In genomic region chr6:16592550-16592892, GRCh38 we compare ENCODE assay signal across 22 cellular contexts.
A peak's percentile ranks its signal among the peaks of the same experiment; 100 is the strongest.
DNase-seq lines count a peak whose midpoint lies in the region; ATAC-seq and TF ChIP-seq lines count a peak whose summit lies in the region.
"Had no signal": no experiment of that assay in that cellular context is flagged by ENCODE, and none has a peak within 500 bp of the region (broad histone marks: within the 10 kb centered on the region; RNA-seq: fewer than 3 reads in every experiment).

No MANE protein-coding gene starts in this region.

- H3K9me3 Mint-ChIP-seq in activated CD4-positive, alpha-beta T cell treated with anti-CD3 and anti-CD28 coated beads for 36 hours (ENCODE audit: low read depth) = peaks cover 3% of the 10 kb centered on the region
- H3K9me3 Mint-ChIP-seq in stimulated activated effector memory CD8-positive, alpha-beta T cell treated with anti-CD3 and anti-CD28 coated beads, Interleukin-12 subunit alpha, Interleukin-12 subunit beta, amount 100 ng/mL, for 72 hours = no peaks in the 10 kb centered on the region
- H3K9me3 Mint-ChIP-seq: activated naive CD4-positive, alpha-beta T cell treated with anti-CD3 and anti-CD28 coated beads for 36 hours; natural killer cell treated with Interleukin-12 subunit alpha and Interleukin-12 subunit beta and Interleukin-15 and Interleukin-18, amount 100 ng/mL, for 72 hours had no signal

- no peaks in the 10 kb centered on the region for H3K79me2 ChIP-seq in KMS-11 (ENCODE audit: insufficient read depth, low read depth)

- no peak for DNase-seq in activated CD4-positive, alpha-beta T cell treated with anti-CD3 and anti-CD28 coated beads for 36 hours
- no peak for DNase-seq in activated CD4-positive, alpha-beta T cell treated with anti-CD3 and anti-CD28 coated beads, Interleukin-2, amount 50 U/mL, for 1 hour
- DNase-seq in stimulated activated effector memory CD8-positive, alpha-beta T cell treated with anti-CD3 and anti-CD28 coated beads, Interleukin-12 subunit alpha, Interleukin-12 subunit beta, amount 100 ng/mL, for 72 hours (ENCODE audit: low spot score in 2 of 2) = no peak
- DNase-seq in superior temporal gyrus (ENCODE audit: extremely low spot score) (no peak), SJCRH30 (no peak)
- DNase-seq: 8988T, aorta, DMS53, GDM1, KBM-7, NCI-H1048, NCI-H2029 treated with DMSO at 0.1 percent for 48 hours, NCI-H226, NCI-H748 treated with DMSO at 0.1 percent for 48 hours, right cardiac atrium had no signal

- no peak overlapping the region for H3K9ac ChIP-seq in KMS-11

- peaks cover 4% of the 10 kb centered on the region for H3K36me3 Mint-ChIP-seq in activated CD4-positive, alpha-beta T cell treated with anti-CD3 and anti-CD28 coated beads for 36 hours (ENCODE audit: low read depth)
- H3K36me3 Mint-ChIP-seq in stimulated activated effector memory CD8-positive, alpha-beta T cell treated with anti-CD3 and anti-CD28 coated beads, Interleukin-12 subunit alpha, Interleukin-12 subunit beta, amount 100 ng/mL, for 72 hours = peaks cover 30% of the 10 kb centered on the region
- H3K36me3 Mint-ChIP-seq: natural killer cell treated with Interleukin-12 subunit alpha and Interleukin-12 subunit beta and Interleukin-15 and Interleukin-18, amount 100 ng/mL, for 72 hours had no signal

- TF ChIP-seq CTCF in KMS-11 (conservative IDR thresholded peaks at IDR 0.05; ENCODE audit: low read depth, low read length) = no peak

- peaks cover 17% of the 10 kb centered on the region for H3K4me1 Mint-ChIP-seq in activated CD4-positive, alpha-beta T cell treated with anti-CD3 and anti-CD28 coated beads for 36 hours
- H3K4me1 Mint-ChIP-seq in stimulated activated effector memory CD8-positive, alpha-beta T cell treated with anti-CD3 and anti-CD28 coated beads, Interleukin-12 subunit alpha, Interleukin-12 subunit beta, amount 100 ng/mL, for 72 hours = peaks cover 50% of the 10 kb centered on the region

- no peak overlapping the region for H3K4me3 ChIP-seq in KMS-11 (IDR thresholded peaks at IDR 0.05; ENCODE audit: insufficient read depth, low read depth, low read length)
- no peak overlapping the region for H3K4me3 ChIP-seq in SJCRH30

- no peak overlapping the region for H2AFZ ChIP-seq in KMS-11 (ENCODE audit: low read depth)

- no peak for ATAC-seq in activated CD4-positive, alpha-beta T cell treated with anti-CD3 and anti-CD28 coated beads for 36 hours
- no peak for ATAC-seq in stimulated activated effector memory CD8-positive, alpha-beta T cell treated with anti-CD3 and anti-CD28 coated beads, Interleukin-12 subunit alpha, Interleukin-12 subunit beta, amount 100 ng/mL, for 72 hours
- ATAC-seq in GM18517 (IDR thresholded peaks at IDR 0.05; ENCODE audit: unreplicated experiment) = no peak
- ATAC-seq: natural killer cell treated with Interleukin-12 subunit alpha and Interleukin-12 subunit beta and Interleukin-15 and Interleukin-18, amount 100 ng/mL, for 72 hours; right cardiac atrium had no signal

- CTCF ChIA-PET in activated CD4-positive, alpha-beta T cell treated with anti-CD3 and anti-CD28 coated beads for 36 hours (lab: Charles Lee) = interaction anchor here (0.5 to 2.0 kb wide), 4 partner anchors 30 to 107 kb away, joined by 3 to 4 read pairs (median 3); no protein-coding TSS in a partner anchor

- H3K27ac Mint-ChIP-seq in activated CD4-positive, alpha-beta T cell treated with anti-CD3 and anti-CD28 coated beads for 36 hours = peak overlapping the region; percentile 78
- H3K27ac Mint-ChIP-seq in stimulated activated effector memory CD8-positive, alpha-beta T cell treated with anti-CD3 and anti-CD28 coated beads, Interleukin-12 subunit alpha, Interleukin-12 subunit beta, amount 100 ng/mL, for 72 hours = no peak overlapping the region

- H3K4me1 ChIP-seq in KMS-11 (ENCODE audit: low read depth, poor library complexity, severe bottlenecking) = peaks cover 13% of the 10 kb centered on the region
- no peaks in the 10 kb centered on the region for H3K4me1 ChIP-seq in SJCRH30

- no peaks in the 10 kb centered on the region for H4K20me1 ChIP-seq in KMS-11 (ENCODE audit: insufficient read depth)

- H3K4me2 ChIP-seq in KMS-11 = 0 out of 2 replicates have a peak overlapping the region, but pooled peaks have one; percentile 33

- no peak overlapping the region for H3K4me3 Mint-ChIP-seq in activated CD4-positive, alpha-beta T cell treated with anti-CD3 and anti-CD28 coated beads for 36 hours
- peak overlapping the region; percentile 19 for H3K4me3 Mint-ChIP-seq in stimulated activated effector memory CD8-positive, alpha-beta T cell treated with anti-CD3 and anti-CD28 coated beads, Interleukin-12 subunit alpha, Interleukin-12 subunit beta, amount 100 ng/mL, for 72 hours
- H3K4me3 Mint-ChIP-seq: activated naive CD4-positive, alpha-beta T cell treated with anti-CD3 and anti-CD28 coated beads for 36 hours; natural killer cell treated with Interleukin-12 subunit alpha and Interleukin-12 subunit beta and Interleukin-15 and Interleukin-18, amount 100 ng/mL, for 72 hours had no signal

- intact Hi-C loops in activated CD4-positive, alpha-beta T cell treated with anti-CD3 and anti-CD28 coated beads for 36 hours (cut with DNase I, micrococcal nuclease) = loop anchor here (1.0 to 5.0 kb wide), 8 partner anchors 10 to 270 kb away; no protein-coding TSS in a partner anchor

- H3K36me3 ChIP-seq in KMS-11 (ENCODE audit: insufficient read depth) (no peaks in the 10 kb centered on the region), SJCRH30 (no peaks in the 10 kb centered on the region)

- H3K27me3 Mint-ChIP-seq in activated CD4-positive, alpha-beta T cell treated with anti-CD3 and anti-CD28 coated beads for 36 hours = no peaks in the 10 kb centered on the region
- H3K27me3 Mint-ChIP-seq: natural killer cell treated with Interleukin-12 subunit alpha and Interleukin-12 subunit beta and Interleukin-15 and Interleukin-18, amount 100 ng/mL, for 72 hours had no signal

- POLR2A ChIA-PET in activated CD4-positive, alpha-beta T cell treated with anti-CD3 and anti-CD28 coated beads for 36 hours (lab: Charles Lee) = interaction anchor here (1.1 to 1.5 kb wide), 2 partner anchors 10 to 95 kb away, joined by 3 read pairs; no protein-coding TSS in a partner anchor

- no peaks in the 10 kb centered on the region for H3K27me3 ChIP-seq in KMS-11 (ENCODE audit: insufficient read depth, low read depth)
- H3K27me3 ChIP-seq in SJCRH30 = no peaks in the 10 kb centered on the region

- no peak overlapping the region for H3K27ac ChIP-seq in KMS-11
- peak overlapping the region; percentile 40 for H3K27ac ChIP-seq in angular gyrus (ENCODE audit: low read depth, low read length)
- no peak overlapping the region for H3K27ac ChIP-seq in SJCRH30
- H3K27ac ChIP-seq: RWPE1, SK-N-MC had no signal

- H3K9me3 ChIP-seq in SJCRH30 (replicated peaks) = no peaks in the 10 kb centered on the region
